In genomic region chr13:56706485-56706884, GRCh38 we compare ENCODE assay signal across 30 cellular contexts.
"Had no signal": no experiment of that assay in that cellular context is flagged by ENCODE, and none has a peak within 500 bp of the region (broad histone marks: within the 10 kb centered on the region; RNA-seq: fewer than 3 reads in every experiment).

No MANE protein-coding gene starts in this region.

- H3K36me3 ChIP-seq: adrenal gland, esophagus squamous epithelium, gastroesophageal sphincter, heart right ventricle, WERI-Rb-1 had no signal

- H3K4me2 ChIP-seq: hepatocyte had no signal

- ATAC-seq: activated CD4-positive, CD25-positive, alpha-beta regulatory T cell treated with anti-CD3 and anti-CD28 coated beads, Interleukin-2, amount 50 U/mL, for 24 hours; activated CD8-positive, alpha-beta T cell treated with anti-CD3 and anti-CD28 coated beads for 36 hours; activated naive CD8-positive, alpha-beta T cell treated with anti-CD3 and anti-CD28 coated beads, Interleukin-2, amount 50 U/mL, for 24 hours; body of pancreas; effector memory CD8-positive, alpha-beta T cell; gastroesophageal sphincter; heart right ventricle had no signal

- DNase-seq: activated B cell treated with CpG ODN at 0.5 μM for 24 hours; activated CD4-positive, alpha-beta T cell treated with anti-CD3 and anti-CD28 coated beads for 48 hours; activated CD4-positive, alpha-beta T cell treated with anti-CD3 and anti-CD28 coated beads, Interleukin-2, amount 50 U/mL, for 1 hour; activated CD4-positive, alpha-beta T cell treated with anti-CD3 and anti-CD28 coated beads, Interleukin-2, amount 50 U/mL, for 48 hours; activated CD8-positive, alpha-beta memory T cell treated with anti-CD3 and anti-CD28 coated beads for 24 hours; activated CD8-positive, alpha-beta T cell treated with anti-CD3 and anti-CD28 coated beads for 36 hours; activated effector memory CD4-positive, alpha-beta T cell treated with anti-CD3 and anti-CD28 coated beads, Interleukin-2, amount 50 U/mL, for 16 hours; activated naive CD4-positive, alpha-beta T cell treated with anti-CD3 and anti-CD28 coated beads for 36 hours; activated naive CD8-positive, alpha-beta T cell treated with anti-CD3 and anti-CD28 coated beads for 36 hours; activated naive CD8-positive, alpha-beta T cell treated with anti-CD3 and anti-CD28 coated beads, Interleukin-2, amount 50 U/mL, for 24 hours; activated T-cell treated with anti-CD3 and anti-CD28 coated beads, Interleukin-2, amount 50 U/mL, for 1 hour; activated T-cell treated with anti-CD3 and anti-CD28 coated beads, Interleukin-2, amount 50 U/mL, for 48 hours; adrenal gland; amygdala; aorta; body of pancreas; caudate nucleus; cortex of kidney; dermis blood vessel endothelial cell; effector CD4-positive, alpha-beta T cell; effector memory CD8-positive, alpha-beta T cell; esophagus squamous epithelium; foreskin melanocyte; heart right ventricle; T-helper 9 cell; WERI-Rb-1 had no signal

- H3K9me3 ChIP-seq: adrenal gland, body of pancreas, esophagus squamous epithelium, gastroesophageal sphincter had no signal

- H2AFZ ChIP-seq: hepatocyte had no signal

- H3K79me2 ChIP-seq: hepatocyte had no signal

- H3K27ac ChIP-seq: adrenal gland, body of pancreas, epithelial cell of prostate, esophagus squamous epithelium, gastroesophageal sphincter, heart right ventricle, hepatocyte, WERI-Rb-1 had no signal

- H3K4me3 ChIP-seq: adrenal gland, body of pancreas, esophagus squamous epithelium, gastroesophageal sphincter, heart right ventricle, hepatocyte had no signal

- H3K27me3 ChIP-seq: adrenal gland, body of pancreas, esophagus squamous epithelium, gastroesophageal sphincter, heart right ventricle, hepatocyte had no signal

- H3K4me1 ChIP-seq: adrenal gland, body of pancreas, esophagus squamous epithelium, gastroesophageal sphincter, heart right ventricle had no signal
